26 cellular contexts compared by ENCODE assay signal in the genomic region with DNA sequence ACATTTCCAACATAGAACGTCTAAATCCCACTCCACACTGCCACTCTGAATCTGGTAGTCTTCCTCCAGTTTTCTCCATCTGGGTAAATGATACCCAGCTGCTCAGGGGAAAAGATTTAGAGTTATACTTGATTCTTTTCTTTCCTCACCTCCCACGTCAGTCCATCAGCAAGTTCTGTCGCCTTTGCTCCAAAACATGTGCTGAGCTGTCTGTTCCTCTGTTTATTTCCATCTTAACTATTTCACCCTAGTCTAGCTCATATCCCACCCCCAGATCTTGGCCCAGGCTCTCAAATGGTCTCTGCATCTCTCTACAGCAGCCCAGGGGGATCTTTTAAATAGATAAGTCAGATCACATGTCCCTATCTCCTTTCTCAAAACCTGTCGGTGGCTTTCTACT. TPM values are rescaled to one million over a fixed set of nuclear protein-coding genes. Genes with fewer than 3 reads are reported as not detected.
A peak's percentile ranks its signal among the peaks of the same experiment; 100 is the strongest.
DNase-seq lines count a peak whose midpoint lies in the region; ATAC-seq, FAIRE-seq and TF ChIP-seq lines count a peak whose summit lies in the region.
"Had no signal": no experiment of that assay in that cellular context is flagged by ENCODE, and none has a peak within 500 bp of the region (broad histone marks: within the 10 kb centered on the region; RNA-seq: fewer than 3 reads in every experiment).

No MANE protein-coding gene starts in this region.

- CTCF ChIA-PET in A549 (lab: Yijun Ruan, JAX) = interaction anchor here (0.5 to 2.7 kb wide), 8 partner anchors 9 to 61 kb away, joined by 3 to 11 read pairs (median 4); no protein-coding TSS in a partner anchor

- TF ChIP-seq CTCF in A549 (IDR thresholded peaks at IDR 0.05) = no peak
- TF ChIP-seq CTCF in nephron (IDR thresholded peaks at IDR 0.05; ENCODE audit: unreplicated experiment in 3 of 3) = no peak

- no peak for TF ChIP-seq POLR2A in A549 (IDR thresholded peaks at IDR 0.05; ENCODE audit: low read length)

- H3K4me3 ChIP-seq in A549 (no peak overlapping the region), Karpas-422 (ENCODE audit: low read length) (no peak overlapping the region)
- H3K4me3 ChIP-seq: GM23338, HAP-1, PC-9, SJSA1 had no signal

- POLR2A ChIA-PET in A549 (lab: Yijun Ruan, JAX) = interaction anchor here (1.1 kb wide), 1 partner anchor 45 kb away, joined by 3 read pairs; no protein-coding TSS in a partner anchor

- H2AFZ ChIP-seq in Karpas-422 (ENCODE audit: low read length) = no peak overlapping the region
- H2AFZ ChIP-seq: GM23338, PC-9 had no signal

- H3K4me2 ChIP-seq in A549 (no peak overlapping the region), Karpas-422 (ENCODE audit: low read depth, low read length, poor library complexity, severe bottlenecking) (no peak overlapping the region)
- H3K4me2 ChIP-seq: GM23338, PC-9 had no signal

- no peaks in the 10 kb centered on the region for H3K9me3 Mint-ChIP-seq in nephron
- H3K9me3 Mint-ChIP-seq in activated T-cell treated with anti-CD3 and anti-CD28 coated beads, Interleukin-2, amount 50 U/mL, for 72 hours = no peaks in the 10 kb centered on the region
- H3K9me3 Mint-ChIP-seq: CD4-positive, CD25-positive, alpha-beta regulatory T cell; GM23338 had no signal

- H3K79me2 ChIP-seq in Karpas-422 (ENCODE audit: low read length) = no peaks in the 10 kb centered on the region

- no peak for TF ChIP-seq RAD21 in A549 (conservative IDR thresholded peaks at IDR 0.05 in 1 of 2, IDR thresholded peaks at IDR 0.05 in 1 of 2)

- TF ChIP-seq EP300 in A549 (IDR thresholded peaks at IDR 0.05) = no peak

- H3K36me3 ChIP-seq in Karpas-422 (ENCODE audit: insufficient read depth, low read length) = no peaks in the 10 kb centered on the region
- H3K36me3 ChIP-seq: HAP-1, SJSA1 had no signal

- H3K9me3 ChIP-seq in A549 (no peaks in the 10 kb centered on the region), T-helper 17 cell (ENCODE audit: control insufficient read depth, low read length, poor library complexity, severe bottlenecking) (no peaks in the 10 kb centered on the region), Karpas-422 (ENCODE audit: low read length) (no peaks in the 10 kb centered on the region)
- H3K9me3 ChIP-seq: HAP-1, SJSA1 had no signal

- H3K9me2 ChIP-seq in Karpas-422 (replicated peaks; ENCODE audit: insufficient read depth, low read length) = no peaks in the 10 kb centered on the region

- H3K4me1 ChIP-seq in A549 = peaks cover 82% of the 10 kb centered on the region
- H3K4me1 ChIP-seq in Karpas-422 (ENCODE audit: low read length) = peaks cover 29% of the 10 kb centered on the region

- H3K9ac ChIP-seq in Karpas-422 (ENCODE audit: low read length) = no peak overlapping the region

- no peaks in the 10 kb centered on the region for H3K27me3 ChIP-seq in Karpas-422 (ENCODE audit: low read length)
- H3K27me3 ChIP-seq: SJSA1 had no signal

- no peak overlapping the region for H3K4me3 Mint-ChIP-seq in T-helper 17 cell
- H3K4me3 Mint-ChIP-seq in nephron = no peak overlapping the region
- H3K4me3 Mint-ChIP-seq in activated T-cell treated with anti-CD3 and anti-CD28 coated beads, Interleukin-2, amount 50 U/mL, for 72 hours = no peak overlapping the region
- H3K4me3 Mint-ChIP-seq: CD4-positive, CD25-positive, alpha-beta regulatory T cell; GM23338 had no signal

- H3K27ac ChIP-seq in A549 (peak overlapping the region; percentile 28 to 78; a peak in 5 of 6 replicates), Karpas-422 (ENCODE audit: low read length) (no peak overlapping the region)
- H3K27ac ChIP-seq: PC-9, SJSA1 had no signal

- no peaks in the 10 kb centered on the region for H4K20me1 ChIP-seq in Karpas-422 (ENCODE audit: insufficient read depth, low read depth, low read length)

- peaks cover 6% of the 10 kb centered on the region for H3K36me3 Mint-ChIP-seq in T-helper 17 cell (ENCODE audit: low read depth)
- H3K36me3 Mint-ChIP-seq in nephron (ENCODE audit: low read depth) = peaks cover 8% of the 10 kb centered on the region
- H3K36me3 Mint-ChIP-seq in activated T-cell treated with anti-CD3 and anti-CD28 coated beads, Interleukin-2, amount 50 U/mL, for 72 hours (ENCODE audit: insufficient read depth in 2 of 2) = no peaks in the 10 kb centered on the region

- no peak for FAIRE-seq in A549 (lab: Jason Lieb, UNC)
- FAIRE-seq: GM12891 had no signal

- DNase-seq in A549 (ENCODE audit: low read depth in 1 of 2, low spot score in 1 of 2) = no peak
- no peak for DNase-seq in T-helper 17 cell
- peak; percentile 52 for DNase-seq in inferior parietal cortex (ENCODE audit: extremely low spot score)
- DNase-seq in Karpas-422 = no peak
- DNase-seq in T-helper 2 cell = no peak
- no peak for DNase-seq in NCI-H1105 treated with DMSO at 0.1 percent for 48 hours (lab: John Stamatoyannopoulos, UW)
- no peak for DNase-seq in activated T-cell treated with anti-CD3 and anti-CD28 coated beads, Interleukin-2, amount 50 U/mL, for 72 hours
- DNase-seq: 8988T; CD4-positive, CD25-positive, alpha-beta regulatory T cell; DMS79; GF-D8; KBM-7; MM.1S; NCI-H1417; NCI-H1694 treated with DMSO at 0.1 percent for 48 hours; NCI-H2081; NCI-H2227 treated with DMSO at 0.1 percent for 48 hours; NCI-H526 treated with DMSO at 0.1 percent for 48 hours; PC-9; Right ventricle myocardium superior; RPMI8226 had no signal

- H3K27ac Mint-ChIP-seq in T-helper 17 cell = peak overlapping the region; percentile 81
- peak overlapping the region; percentile 42 to 76 (median 43) for H3K27ac Mint-ChIP-seq in nephron
- H3K27ac Mint-ChIP-seq in activated T-cell treated with anti-CD3 and anti-CD28 coated beads, Interleukin-2, amount 50 U/mL, for 72 hours = no peak overlapping the region
- H3K27ac Mint-ChIP-seq: CD4-positive, CD25-positive, alpha-beta regulatory T cell; GM23338 had no signal

- ATAC-seq in A549 = no peak
- ATAC-seq in T-helper 17 cell = no peak
- ATAC-seq in activated T-cell treated with anti-CD3 and anti-CD28 coated beads, Interleukin-2, amount 50 U/mL, for 72 hours (replicated peaks in 1 of 2) = no peak
- ATAC-seq: GM23338 had no signal

- H3K4me1 Mint-ChIP-seq in T-helper 17 cell = peaks cover 16% of the 10 kb centered on the region
- H3K4me1 Mint-ChIP-seq in nephron = peaks cover 57% of the 10 kb centered on the region
- H3K4me1 Mint-ChIP-seq in activated T-cell treated with anti-CD3 and anti-CD28 coated beads, Interleukin-2, amount 50 U/mL, for 72 hours (ENCODE audit: low read depth) = peaks cover 9% of the 10 kb centered on the region

- 84% methylated on average over 4 of the region's 4 CpGs for WGBS in A549 (ENCODE audit: missing lambda C conversion rate)

- no peaks in the 10 kb centered on the region for H3K27me3 Mint-ChIP-seq in T-helper 17 cell
- H3K27me3 Mint-ChIP-seq in nephron (ENCODE audit: low read depth) = no peaks in the 10 kb centered on the region
- H3K27me3 Mint-ChIP-seq in activated T-cell treated with anti-CD3 and anti-CD28 coated beads, Interleukin-2, amount 50 U/mL, for 72 hours (ENCODE audit: low read depth) = no peaks in the 10 kb centered on the region
- H3K27me3 Mint-ChIP-seq: CD4-positive, CD25-positive, alpha-beta regulatory T cell had no signal

TF ChIP-seq in A549, 52 proteins besides CTCF, POLR2A, EP300 and RAD21 (continues in another document):
- TF ChIP-seq FOSB (CRISPR knock-in tag; IDR thresholded peaks at IDR 0.05) (no peak), HOXB13 (CRISPR knock-in tag; IDR thresholded peaks at IDR 0.05; ENCODE audit: low read depth) (no peak), ZNF302 (CRISPR knock-in tag; IDR thresholded peaks at IDR 0.05) (no peak), EHF (CRISPR knock-in tag; IDR thresholded peaks at IDR 0.05) (no peak), NFE2L2 (conservative IDR thresholded peaks at IDR 0.05; ENCODE audit: low read length) (no peak), HOXA7 (CRISPR knock-in tag; IDR thresholded peaks at IDR 0.05) (no peak), NPAS2 (CRISPR knock-in tag; IDR thresholded peaks at IDR 0.05; ENCODE audit: borderline replicate concordance) (no peak), GATA3 (IDR thresholded peaks at IDR 0.05; ENCODE audit: borderline replicate concordance) (no peak), KDM1A (IDR thresholded peaks at IDR 0.05; ENCODE audit: low read depth) (no peak), POLR2AphosphoS2 (conservative IDR thresholded peaks at IDR 0.05; ENCODE audit: low read length) (no peak)
- TF ChIP-seq, protein P1, sequence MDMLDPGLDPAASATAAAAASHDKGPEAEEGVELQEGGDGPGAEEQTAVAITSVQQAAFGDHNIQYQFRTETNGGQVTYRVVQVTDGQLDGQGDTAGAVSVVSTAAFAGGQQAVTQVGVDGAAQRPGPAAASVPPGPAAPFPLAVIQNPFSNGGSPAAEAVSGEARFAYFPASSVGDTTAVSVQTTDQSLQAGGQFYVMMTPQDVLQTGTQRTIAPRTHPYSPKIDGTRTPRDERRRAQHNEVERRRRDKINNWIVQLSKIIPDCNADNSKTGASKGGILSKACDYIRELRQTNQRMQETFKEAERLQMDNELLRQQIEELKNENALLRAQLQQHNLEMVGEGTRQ (IDR thresholded peaks at IDR 0.05) = no peak
- TF ChIP-seq, protein P2, sequence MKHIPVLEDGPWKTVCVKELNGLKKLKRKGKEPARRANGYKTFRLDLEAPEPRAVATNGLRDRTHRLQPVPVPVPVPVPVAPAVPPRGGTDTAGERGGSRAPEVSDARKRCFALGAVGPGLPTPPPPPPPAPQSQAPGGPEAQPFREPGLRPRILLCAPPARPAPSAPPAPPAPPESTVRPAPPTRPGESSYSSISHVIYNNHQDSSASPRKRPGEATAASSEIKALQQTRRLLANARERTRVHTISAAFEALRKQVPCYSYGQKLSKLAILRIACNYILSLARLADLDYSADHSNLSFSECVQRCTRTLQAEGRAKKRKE (CRISPR knock-in tag; IDR thresholded peaks at IDR 0.05; ENCODE audit: low read depth) = no peak

RNA-seq across cellular contexts. Expression of a gene that starts 43.4 kb away (rescaled TPM):
- polyA plus RNA-seq in A549 (2011; rRNA removed) (16.3 and 21.1 TPM in 2 replicates), A549 (2017; fragmentation: RNase III; extraction: RNeasy Plus Mini Kit Qiagen cat#74134 plus additional on column Dnase treatment) (13.7 to 16.6 TPM (median 15.3 TPM) in 3 replicates)
- 5.8 and 7.9 TPM in 2 replicates for polyA plus RNA-seq in A549 (2012; cell fraction: cytosol; rRNA removed)
- polyA plus RNA-seq in A549 (2012; cell fraction: nucleus; rRNA removed) = 4.7 and 5.6 TPM in 2 replicates
- polyA minus RNA-seq in A549 (2011; rRNA and poly(A)+ RNA removed) = 3.9 and 4.7 TPM in 2 replicates
- 10 to 100 TPM; 25.1 to 26.0 TPM for total RNA-seq in T-helper 17 cell
- 34.4 and 75.3 TPM in 2 replicates for total RNA-seq in Karpas-422 (2014; rRNA removed; shearing (Covaris generic); ENCODE audit: low replicate concordance)
- 10 to 100 TPM; 23.7 to 25.4 TPM for total RNA-seq in activated T-cell treated with anti-CD3 and anti-CD28 coated beads, Interleukin-2, amount 50 U/mL, for 72 hours

RNA-seq across cellular contexts. Expression of a gene that starts 44.2 kb away (rescaled TPM):
- polyA plus RNA-seq in A549 (2011; rRNA removed) (341 and 360 TPM in 2 replicates), A549 (2017; fragmentation: RNase III; extraction: RNeasy Plus Mini Kit Qiagen cat#74134 plus additional on column Dnase treatment) (514 to 554 TPM (median 521 TPM) in 3 replicates)
- 322 and 418 TPM in 2 replicates for polyA plus RNA-seq in A549 (2012; cell fraction: cytosol; rRNA removed)
- polyA plus RNA-seq in A549 (2012; cell fraction: nucleus; rRNA removed) = 154 and 191 TPM in 2 replicates
- polyA minus RNA-seq in A549 (2011; rRNA and poly(A)+ RNA removed) = 342 and 464 TPM in 2 replicates
- total RNA-seq in T-helper 17 cell = 10 to 100 TPM; 11.4 to 13.4 TPM
- total RNA-seq in Karpas-422 (2014; rRNA removed; shearing (Covaris generic); ENCODE audit: low replicate concordance) = 1.1 and 2.4 TPM in 2 replicates
- total RNA-seq in activated T-cell treated with anti-CD3 and anti-CD28 coated beads, Interleukin-2, amount 50 U/mL, for 72 hours = 10 to 100 TPM; 25.3 to 30.2 TPM
